1 cellular context compared by ENCODE assay signal in the genomic region with DNA sequence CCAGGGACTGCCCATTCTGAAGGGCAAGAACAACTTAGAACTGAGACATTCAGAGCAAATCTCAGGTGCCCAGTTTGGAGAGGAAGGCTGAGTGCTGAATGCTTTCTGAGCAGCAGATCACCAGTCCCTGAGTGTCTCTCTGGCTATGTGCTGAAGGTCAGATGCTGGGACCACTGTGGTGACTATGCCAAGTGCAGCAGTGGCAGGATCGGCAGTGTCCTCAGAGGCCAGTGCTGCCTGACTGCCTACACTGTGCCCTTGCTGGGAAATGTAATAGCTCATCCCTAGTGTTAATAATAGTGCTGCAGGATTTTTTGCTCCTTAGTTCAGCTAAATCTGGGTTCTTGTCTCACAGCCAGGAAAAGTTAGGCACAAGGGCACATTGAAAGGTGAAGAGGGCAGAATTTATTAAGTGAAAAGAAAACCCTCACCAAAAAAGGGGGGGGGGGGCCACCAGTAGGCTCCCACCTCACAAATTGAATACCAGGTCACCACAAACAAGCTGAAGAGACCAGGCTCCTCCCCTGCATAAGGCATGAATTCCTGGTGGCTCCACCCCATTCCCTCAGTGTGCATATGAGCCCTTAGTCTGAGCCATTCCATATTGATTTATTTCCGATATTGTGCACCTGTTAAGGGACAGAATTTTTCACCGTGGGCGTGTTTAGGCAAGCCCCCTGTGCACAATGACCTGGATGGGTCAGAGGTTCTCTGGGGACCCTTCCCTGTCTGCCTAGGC.
TF ChIP-seq lines count a peak whose summit lies in the region.

No MANE protein-coding gene starts in this region.

TF ChIP-seq in WTC11, 78 proteins besides CTCF, POLR2A, EP300 and RAD21 (continued from another document):
- TF ChIP-seq, protein P1, sequence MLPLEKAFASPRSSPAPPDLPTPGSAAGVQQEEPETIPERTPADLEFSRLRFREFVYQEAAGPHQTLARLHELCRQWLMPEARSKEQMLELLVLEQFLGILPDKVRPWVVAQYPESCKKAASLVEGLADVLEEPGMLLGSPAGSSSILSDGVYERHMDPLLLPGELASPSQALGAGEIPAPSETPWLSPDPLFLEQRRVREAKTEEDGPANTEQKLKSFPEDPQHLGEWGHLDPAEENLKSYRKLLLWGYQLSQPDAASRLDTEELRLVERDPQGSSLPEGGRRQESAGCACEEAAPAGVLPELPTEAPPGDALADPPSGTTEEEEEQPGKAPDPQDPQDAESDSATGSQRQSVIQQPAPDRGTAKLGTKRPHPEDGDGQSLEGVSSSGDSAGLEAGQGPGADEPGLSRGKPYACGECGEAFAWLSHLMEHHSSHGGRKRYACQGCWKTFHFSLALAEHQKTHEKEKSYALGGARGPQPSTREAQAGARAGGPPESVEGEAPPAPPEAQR (CRISPR knock-in tag; IDR thresholded peaks at IDR 0.05) = no peak
- TF ChIP-seq TCF7 (CRISPR knock-in tag; IDR thresholded peaks at IDR 0.05; ENCODE audit: low read depth) (no peak), RORB (CRISPR knock-in tag; IDR thresholded peaks at IDR 0.05) (no peak), IRF2 (CRISPR knock-in tag; IDR thresholded peaks at IDR 0.05; ENCODE audit: borderline replicate concordance, low read depth) (no peak), ZNF416 (CRISPR knock-in tag; IDR thresholded peaks at IDR 0.05) (no peak), CREM (CRISPR knock-in tag; IDR thresholded peaks at IDR 0.05) (no peak), ZNF232 (CRISPR knock-in tag; IDR thresholded peaks at IDR 0.05) (no peak)
- TF ChIP-seq, protein P2, sequence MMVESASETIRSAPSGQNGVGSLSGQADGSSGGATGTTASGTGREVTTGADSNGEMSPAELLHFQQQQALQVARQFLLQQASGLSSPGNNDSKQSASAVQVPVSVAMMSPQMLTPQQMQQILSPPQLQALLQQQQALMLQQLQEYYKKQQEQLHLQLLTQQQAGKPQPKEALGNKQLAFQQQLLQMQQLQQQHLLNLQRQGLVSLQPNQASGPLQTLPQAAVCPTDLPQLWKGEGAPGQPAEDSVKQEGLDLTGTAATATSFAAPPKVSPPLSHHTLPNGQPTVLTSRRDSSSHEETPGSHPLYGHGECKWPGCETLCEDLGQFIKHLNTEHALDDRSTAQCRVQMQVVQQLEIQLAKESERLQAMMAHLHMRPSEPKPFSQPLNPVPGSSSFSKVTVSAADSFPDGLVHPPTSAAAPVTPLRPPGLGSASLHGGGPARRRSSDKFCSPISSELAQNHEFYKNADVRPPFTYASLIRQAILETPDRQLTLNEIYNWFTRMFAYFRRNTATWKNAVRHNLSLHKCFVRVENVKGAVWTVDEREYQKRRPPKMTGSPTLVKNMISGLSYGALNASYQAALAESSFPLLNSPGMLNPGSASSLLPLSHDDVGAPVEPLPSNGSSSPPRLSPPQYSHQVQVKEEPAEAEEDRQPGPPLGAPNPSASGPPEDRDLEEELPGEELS (CRISPR knock-in tag; IDR thresholded peaks at IDR 0.05) = no peak
